ENCODE assay signal across 18 cellular contexts in the genomic region with DNA sequence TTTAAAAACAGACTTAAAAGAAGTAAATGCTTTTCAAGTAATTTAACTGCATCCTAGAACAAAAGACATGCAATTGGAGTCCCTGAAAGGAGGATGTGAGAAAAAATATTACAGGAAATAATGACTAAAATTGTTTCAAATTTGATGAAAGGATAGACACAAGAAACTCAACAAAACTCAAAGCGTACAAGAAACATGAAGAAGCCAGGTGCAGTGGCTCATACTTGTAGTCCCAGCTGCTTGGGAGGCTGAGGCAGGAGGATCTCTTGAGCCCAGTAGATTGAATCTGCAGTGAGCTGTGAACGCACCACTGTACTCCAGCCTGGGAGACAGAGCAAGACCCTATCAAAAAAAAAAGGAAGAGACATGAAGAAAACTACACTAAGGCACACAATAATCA.
DNase-seq lines count a peak whose midpoint lies in the region; ATAC-seq, FAIRE-seq and TF ChIP-seq lines count a peak whose summit lies in the region.
"Had no signal": no experiment of that assay in that cellular context is flagged by ENCODE, and none has a peak within 500 bp of the region (broad histone marks: within the 10 kb centered on the region; RNA-seq: fewer than 3 reads in every experiment).

No MANE protein-coding gene starts in this region.

- TF ChIP-seq EP300 in GM12878 (IDR thresholded peaks at IDR 0.05; ENCODE audit: borderline replicate concordance in 1 of 2, control insufficient read depth in 1 of 2, low read depth in 2 of 2, low read length in 2 of 2): no peak

- POLR2A ChIA-PET in CD4-positive, alpha-beta memory T cell (lab: Charles Lee; ENCODE audit: partially characterized antibody): interaction anchor here (13.3 to 18.4 kb wide), 2 partner anchors 20 to 119 kb away, joined by 319 to 423 read pairs; partner anchors contain the start of gene SLC39A10
- POLR2A ChIA-PET in GM12878 (lab: Charles Lee): interaction anchor here (1.4 to 8.6 kb wide), 3 partner anchors 9 to 111 kb away, joined by 3 to 109 read pairs (median 4); no protein-coding TSS in a partner anchor

- no peak overlapping the region for H3K9ac ChIP-seq in GM12878 (ENCODE audit: control insufficient read depth, insufficient read depth, low read length)

- FAIRE-seq in GM12878 (lab: Jason Lieb, UNC): no peak
- FAIRE-seq: GM12892, keratinocyte had no signal

- no peaks in the 10 kb centered on the region for H3K79me2 ChIP-seq in GM12878 (ENCODE audit: control insufficient read depth, insufficient read depth, low read length)

- H3K36me3 ChIP-seq in CD4-positive, CD25-positive, alpha-beta regulatory T cell (ENCODE audit: control insufficient read depth, insufficient read depth, low read length): no peaks in the 10 kb centered on the region
- no peaks in the 10 kb centered on the region for H3K36me3 ChIP-seq in CD4-positive, alpha-beta memory T cell (ENCODE audit: insufficient read depth, low read length)
- H3K36me3 ChIP-seq in GM12878 (ENCODE audit: control insufficient read depth in 2 of 2, insufficient read depth in 2 of 2, low read length in 1 of 2): no peaks in the 10 kb centered on the region
- H3K36me3 ChIP-seq: thyroid gland had no signal

- intact Hi-C loops in CD4-positive, alpha-beta memory T cell (cut with micrococcal nuclease): loop anchor here (10.0 kb wide), 1 partner anchor 726 kb away; no protein-coding TSS in a partner anchor
- intact Hi-C loops in GM12878 (cut with micrococcal nuclease; ENCODE audit: unreplicated experiment): loop anchor here (10.0 kb wide), 3 partner anchors 124 to 706 kb away; no protein-coding TSS in a partner anchor

- SMC1A ChIA-PET in GM12878 (lab: Charles Lee; ENCODE audit: uncharacterized antibody, unreplicated experiment): interaction anchor here (1.2 to 19.9 kb wide), 7 partner anchors 8 to 120 kb away, joined by 4 to 435 read pairs (median 80); partner anchors contain the start of gene SLC39A10

- peaks cover 38 to 85% (median 64%) of the 10 kb centered on the region in 4 donors for H3K4me1 Mint-ChIP-seq in CD4-positive, CD25-positive, alpha-beta regulatory T cell
- peaks cover 67 to 86% (median 73%) of the 10 kb centered on the region in 4 donors for H3K4me1 Mint-ChIP-seq in CD4-positive, alpha-beta memory T cell
- peaks cover 89% of the 10 kb centered on the region for H3K4me1 Mint-ChIP-seq in T-helper 2 cell treated with Interferon-gamma antibody and Interleukin-4, amounts not matched to agents 5 μg/mL and 100 μg/mL, for 36 hours (ENCODE audit: low read depth)

- H3K27ac Mint-ChIP-seq in CD4-positive, CD25-positive, alpha-beta regulatory T cell: peak overlapping the region; percentile 84 to 91 (median 91)
- H3K27ac Mint-ChIP-seq in CD4-positive, alpha-beta memory T cell: peak overlapping the region in 6 of 7 donors; percentile 24 to 94 (median 80)
- peak overlapping the region; percentile 79 for H3K27ac Mint-ChIP-seq in T-helper 2 cell treated with Interferon-gamma antibody and Interleukin-4, amounts not matched to agents 5 μg/mL and 100 μg/mL, for 36 hours
- H3K27ac Mint-ChIP-seq: brain, HFFc6 had no signal

- H4K20me1 ChIP-seq in GM12878 (ENCODE audit: control insufficient read depth, insufficient read depth): no peaks in the 10 kb centered on the region

- H3K9me3 Mint-ChIP-seq in CD4-positive, CD25-positive, alpha-beta regulatory T cell: peaks cover 0 to 9% (median 2%) of the 10 kb centered on the region in 7 donors
- H3K9me3 Mint-ChIP-seq in CD4-positive, alpha-beta memory T cell: peaks cover 0 to 15% (median 4%) of the 10 kb centered on the region in 8 donors
- H3K9me3 Mint-ChIP-seq in T-helper 2 cell treated with Interferon-gamma antibody and Interleukin-4, amounts not matched to agents 5 μg/mL and 100 μg/mL, for 36 hours: peaks cover 14% of the 10 kb centered on the region
- H3K9me3 Mint-ChIP-seq: HFFc6 had no signal

- H3K36me3 Mint-ChIP-seq in CD4-positive, CD25-positive, alpha-beta regulatory T cell: peaks cover 3% of the 10 kb centered on the region
- H3K36me3 Mint-ChIP-seq in CD4-positive, alpha-beta memory T cell: peaks cover 7 to 13% of the 10 kb centered on the region in 2 donors
- H3K36me3 Mint-ChIP-seq in T-helper 2 cell treated with Interferon-gamma antibody and Interleukin-4, amounts not matched to agents 5 μg/mL and 100 μg/mL, for 36 hours (ENCODE audit: low read depth): peaks cover 49% of the 10 kb centered on the region
- H3K36me3 Mint-ChIP-seq: brain had no signal

- TF ChIP-seq POLR2A in GM12878 (IDR thresholded peaks at IDR 0.05; ENCODE audit: low read depth, low read length): no peak

- H3K9me3 ChIP-seq in CD4-positive, CD25-positive, alpha-beta regulatory T cell (ENCODE audit: control insufficient read depth in 2 of 2, low read length in 2 of 2): no peaks in the 10 kb centered on the region
- H3K9me3 ChIP-seq in CD4-positive, alpha-beta memory T cell (ENCODE audit: control insufficient read depth in 1 of 2, low read length in 2 of 2): no peaks in the 10 kb centered on the region
- no peaks in the 10 kb centered on the region; the same call in 2 of the 3 replicates for H3K9me3 ChIP-seq in GM12878 (replicated peaks; ENCODE audit: control insufficient read depth, insufficient read depth, low read length)
- H3K9me3 ChIP-seq: thyroid gland had no signal

- no peak overlapping the region for H3K4me2 ChIP-seq in GM12878 (ENCODE audit: control insufficient read depth, insufficient read depth)

- no peak overlapping the region for H2AFZ ChIP-seq in GM12878 (ENCODE audit: control insufficient read depth, low read depth, low read length)

- DNase-seq in CD4-positive, CD25-positive, alpha-beta regulatory T cell: peak in 1 of 3 donors; percentile 54
- DNase-seq in CD4-positive, alpha-beta memory T cell: no peak
- no peak for DNase-seq in T-helper 2 cell treated with Interferon-gamma antibody and Interleukin-4, amounts not matched to agents 5 μg/mL and 100 μg/mL, for 36 hours (ENCODE audit: low spot score)
- DNase-seq in GM12878 (ENCODE audit: low read depth, low spot score) (no peak), superior temporal gyrus (ENCODE audit: extremely low spot score) (no peak), NCI-H82 treated with DMSO at 0.1 percent for 48 hours (lab: John Stamatoyannopoulos, UW; ENCODE audit: unreplicated experiment) (no peak), epidermal melanocyte (ENCODE audit: insufficient read length, low spot score) (no peak)
- DNase-seq: activated CD4-positive, CD25-positive, alpha-beta regulatory T cell; HFFc6; NCI-H1048; NCI-H187 treated with DMSO at 0.1 percent for 48 hours; NCI-H526 treated with DMSO at 0.1 percent for 48 hours; stimulated activated CD4-positive, alpha-beta T cell treated with anti-CD3 and anti-CD28 coated beads, Interleukin-1b, Interleukin-23, amount 100 ng/mL, for 48 hours; thyroid gland had no signal

- no peak for TF ChIP-seq CTCF in GM12878 (IDR thresholded peaks at IDR 0.05 in 2 of 3, conservative IDR thresholded peaks at IDR 0.05 in 1 of 3; ENCODE audit: control insufficient read depth in 2 of 3, extremely low read depth in 1 of 3, insufficient read depth in 1 of 3, low read depth in 3 of 3, low read length in 3 of 3)

- no peak for TF ChIP-seq RAD21 in GM12878 (IDR thresholded peaks at IDR 0.05; ENCODE audit: insufficient read depth, low read depth, low read length)

- 42% methylated on average over 2 of the region's 2 CpGs for WGBS in GM12878 (ENCODE audit: insufficient coverage, insufficient replicate concordance, low lambda C conversion rate, missing lambda C conversion rate)

- H3K4me3 Mint-ChIP-seq in CD4-positive, CD25-positive, alpha-beta regulatory T cell: peak overlapping the region in 2 of 4 donors; percentile 68 to 89
- peak overlapping the region in 5 of 8 donors; percentile 4 to 56 (median 21) for H3K4me3 Mint-ChIP-seq in CD4-positive, alpha-beta memory T cell
- peak overlapping the region; percentile 54 for H3K4me3 Mint-ChIP-seq in T-helper 2 cell treated with Interferon-gamma antibody and Interleukin-4, amounts not matched to agents 5 μg/mL and 100 μg/mL, for 36 hours
- H3K4me3 Mint-ChIP-seq: brain, HFFc6 had no signal

- in situ Hi-C loops in GM12878 (cut with MboI): no loop called here

- BruUV-seq in GM12878 (replicated peaks; lab: Mats Ljungman, UMichigan): no TSS peak

- no peak for ATAC-seq in CD4-positive, CD25-positive, alpha-beta regulatory T cell (ENCODE audit: low read depth in 2 of 2)
- ATAC-seq in GM12878: no peak

- H3K27me3 ChIP-seq in CD4-positive, CD25-positive, alpha-beta regulatory T cell (ENCODE audit: control insufficient read depth, insufficient read depth, low read length): no peaks in the 10 kb centered on the region
- H3K27me3 ChIP-seq in CD4-positive, alpha-beta memory T cell (ENCODE audit: insufficient read depth, low read length): no peaks in the 10 kb centered on the region
- H3K27me3 ChIP-seq in GM12878 (replicated peaks in 1 of 2; ENCODE audit: control insufficient read depth in 2 of 2, insufficient read depth in 2 of 2, low read length in 1 of 2): no peaks in the 10 kb centered on the region
- H3K27me3 ChIP-seq: thyroid gland had no signal

- H3K4me1 ChIP-seq in CD4-positive, CD25-positive, alpha-beta regulatory T cell (ENCODE audit: control insufficient read depth, insufficient read depth, low read length, poor library complexity, severe bottlenecking): peaks cover 63% of the 10 kb centered on the region
- peaks cover 83% of the 10 kb centered on the region for H3K4me1 ChIP-seq in CD4-positive, alpha-beta memory T cell (ENCODE audit: insufficient read depth, low read length)
- H3K4me1 ChIP-seq in GM12878 (ENCODE audit: control insufficient read depth, insufficient read depth, low read length): peaks cover 21% of the 10 kb centered on the region
- H3K4me1 ChIP-seq: thyroid gland had no signal

- no peak overlapping the region for H3K4me3 ChIP-seq in CD4-positive, CD25-positive, alpha-beta regulatory T cell (ENCODE audit: low read depth, low read length)
- no peak overlapping the region for H3K4me3 ChIP-seq in CD4-positive, alpha-beta memory T cell (ENCODE audit: low read length in 2 of 2)
- no peak overlapping the region for H3K4me3 ChIP-seq in GM12878
- H3K4me3 ChIP-seq: skin epidermis, thyroid gland had no signal

- H3K27ac ChIP-seq in CD4-positive, CD25-positive, alpha-beta regulatory T cell (ENCODE audit: insufficient read depth, low read length, poor library complexity, severe bottlenecking): no peak overlapping the region
- no peak overlapping the region for H3K27ac ChIP-seq in CD4-positive, alpha-beta memory T cell (ENCODE audit: low read depth, low read length)
- H3K27ac ChIP-seq in GM12878 (ENCODE audit: control insufficient read depth, insufficient read depth): no peak overlapping the region
- H3K27ac ChIP-seq: skin epidermis, thyroid gland had no signal

- CTCF ChIA-PET in CD4-positive, alpha-beta memory T cell (lab: Charles Lee; ENCODE audit: partially characterized antibody): interaction anchor here (1.4 to 10.8 kb wide), 4 partner anchors 9 to 120 kb away, joined by 4 to 126 read pairs (median 90); partner anchors contain the start of gene SLC39A10
- CTCF ChIA-PET in GM12878 (lab: Yijun Ruan, JAX): interaction anchor here (0.6 to 16.6 kb wide), 6 partner anchors 10 to 529 kb away, joined by 3 to 218 read pairs (median 4); no protein-coding TSS in a partner anchor

- RAD21 ChIA-PET in GM12878 (lab: Charles Lee; ENCODE audit: unreplicated experiment): interaction anchor here (0.8 to 8.9 kb wide), 4 partner anchors 20 to 121 kb away, joined by 3 to 282 read pairs (median 32); no protein-coding TSS in a partner anchor

- H3K27me3 Mint-ChIP-seq in CD4-positive, CD25-positive, alpha-beta regulatory T cell: no peaks in the 10 kb centered on the region
- no peaks in the 10 kb centered on the region for H3K27me3 Mint-ChIP-seq in CD4-positive, alpha-beta memory T cell
- H3K27me3 Mint-ChIP-seq in T-helper 2 cell treated with Interferon-gamma antibody and Interleukin-4, amounts not matched to agents 5 μg/mL and 100 μg/mL, for 36 hours (ENCODE audit: low read depth): no peaks in the 10 kb centered on the region
- H3K27me3 Mint-ChIP-seq: brain had no signal
